ENCODE assay signal across 7 cellular contexts in the genomic region with DNA sequence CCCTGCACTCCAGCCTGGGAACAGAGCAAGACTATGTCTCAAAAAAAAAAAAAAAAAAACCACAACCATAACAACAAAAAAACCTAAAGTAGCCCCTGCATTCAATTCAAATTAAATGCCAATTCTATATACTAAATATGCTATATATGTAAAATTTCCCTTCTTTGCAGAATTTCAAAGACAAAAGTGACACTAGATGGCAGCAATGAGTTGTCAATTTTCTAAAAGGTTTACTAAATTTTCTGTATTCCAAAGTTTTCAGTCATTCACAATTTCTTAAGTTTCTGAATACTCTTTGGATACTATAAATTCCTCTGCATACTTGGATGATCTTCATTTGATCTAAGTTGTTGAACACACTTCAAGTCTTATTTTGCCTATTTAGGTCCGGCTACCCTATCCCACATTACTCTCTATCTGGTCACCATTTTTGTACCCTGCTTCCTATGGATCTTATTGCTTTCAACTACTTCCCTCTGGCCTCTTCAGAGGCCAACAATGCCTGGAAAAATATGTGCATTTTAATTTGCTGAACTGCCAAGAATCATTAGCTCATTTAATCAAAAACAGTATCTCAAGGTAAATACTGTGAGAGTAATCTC. TPM values are rescaled to one million over a fixed set of nuclear protein-coding genes. Genes with fewer than 3 reads are reported as not detected.
DNase-seq lines count a peak whose midpoint lies in the region; TF ChIP-seq lines count a peak whose summit lies in the region.

No MANE protein-coding gene starts in this region.

- H3K27ac ChIP-seq in neural cell (ENCODE audit: low read length): no peak overlapping the region

- TF ChIP-seq EP300 in neural cell (conservative IDR thresholded peaks at IDR 0.05; ENCODE audit: poor library complexity, severe bottlenecking): no peak

- peaks cover 77% of the 10 kb centered on the region for H3K79me2 ChIP-seq in neural cell (replicated peaks; ENCODE audit: insufficient read depth, low read length)

- no peaks in the 10 kb centered on the region for H3F3A ChIP-seq in neural cell (ENCODE audit: insufficient read depth, low read length, poor library complexity, severe bottlenecking)

- H3K9me3 ChIP-seq in neural cell (ENCODE audit: low read length): no peaks in the 10 kb centered on the region

- TF ChIP-seq CTCF in neural cell (IDR thresholded peaks at IDR 0.05; ENCODE audit: poor library complexity, severe bottlenecking): peak; percentile 56

- H3K9me2 ChIP-seq in neural cell (ENCODE audit: insufficient read depth, low read length): no peaks in the 10 kb centered on the region

- DNase-seq in EL: peak; percentile 40
- peak; percentile 29 for DNase-seq in M059J (ENCODE audit: low read depth)
- peak; percentile 29 for DNase-seq in central memory CD4-positive, alpha-beta T cell
- DNase-seq in H4 (ENCODE audit: low spot score): no peak
- no peak for DNase-seq in NCI-H2107 (lab: John Stamatoyannopoulos, UW)
- DNase-seq in NCI-H774 (lab: John Stamatoyannopoulos, UW): no peak

- no peak overlapping the region for H3K4me2 ChIP-seq in neural cell (ENCODE audit: low read length)

- H3K9ac ChIP-seq in neural cell (ENCODE audit: low read length): no peak overlapping the region

- TF ChIP-seq RAD21 in neural cell (conservative IDR thresholded peaks at IDR 0.05): peak; percentile 45

- H3K36me3 ChIP-seq in neural cell (ENCODE audit: insufficient read depth, low read length): no peaks in the 10 kb centered on the region

- peaks cover 27% of the 10 kb centered on the region for H4K20me1 ChIP-seq in neural cell (ENCODE audit: insufficient read depth)

- no peaks in the 10 kb centered on the region for H3K27me3 ChIP-seq in neural cell (ENCODE audit: insufficient read depth, low read depth, low read length)

- no peak overlapping the region for H3K4me3 ChIP-seq in neural cell (ENCODE audit: low read length)

- no peak overlapping the region for H2AFZ ChIP-seq in neural cell (ENCODE audit: low read depth, low read length)

TF ChIP-seq in neural cell, 6 proteins besides CTCF, POLR2A, EP300 and RAD21:
- no peak for TF ChIP-seq POLR2AphosphoS5 (IDR thresholded peaks at IDR 0.05)
- TF ChIP-seq TAF1 (IDR thresholded peaks at IDR 0.05; ENCODE audit: low read depth): no peak
- TF ChIP-seq, protein P1, sequence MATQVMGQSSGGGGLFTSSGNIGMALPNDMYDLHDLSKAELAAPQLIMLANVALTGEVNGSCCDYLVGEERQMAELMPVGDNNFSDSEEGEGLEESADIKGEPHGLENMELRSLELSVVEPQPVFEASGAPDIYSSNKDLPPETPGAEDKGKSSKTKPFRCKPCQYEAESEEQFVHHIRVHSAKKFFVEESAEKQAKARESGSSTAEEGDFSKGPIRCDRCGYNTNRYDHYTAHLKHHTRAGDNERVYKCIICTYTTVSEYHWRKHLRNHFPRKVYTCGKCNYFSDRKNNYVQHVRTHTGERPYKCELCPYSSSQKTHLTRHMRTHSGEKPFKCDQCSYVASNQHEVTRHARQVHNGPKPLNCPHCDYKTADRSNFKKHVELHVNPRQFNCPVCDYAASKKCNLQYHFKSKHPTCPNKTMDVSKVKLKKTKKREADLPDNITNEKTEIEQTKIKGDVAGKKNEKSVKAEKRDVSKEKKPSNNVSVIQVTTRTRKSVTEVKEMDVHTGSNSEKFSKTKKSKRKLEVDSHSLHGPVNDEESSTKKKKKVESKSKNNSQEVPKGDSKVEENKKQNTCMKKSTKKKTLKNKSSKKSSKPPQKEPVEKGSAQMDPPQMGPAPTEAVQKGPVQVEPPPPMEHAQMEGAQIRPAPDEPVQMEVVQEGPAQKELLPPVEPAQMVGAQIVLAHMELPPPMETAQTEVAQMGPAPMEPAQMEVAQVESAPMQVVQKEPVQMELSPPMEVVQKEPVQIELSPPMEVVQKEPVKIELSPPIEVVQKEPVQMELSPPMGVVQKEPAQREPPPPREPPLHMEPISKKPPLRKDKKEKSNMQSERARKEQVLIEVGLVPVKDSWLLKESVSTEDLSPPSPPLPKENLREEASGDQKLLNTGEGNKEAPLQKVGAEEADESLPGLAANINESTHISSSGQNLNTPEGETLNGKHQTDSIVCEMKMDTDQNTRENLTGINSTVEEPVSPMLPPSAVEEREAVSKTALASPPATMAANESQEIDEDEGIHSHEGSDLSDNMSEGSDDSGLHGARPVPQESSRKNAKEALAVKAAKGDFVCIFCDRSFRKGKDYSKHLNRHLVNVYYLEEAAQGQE (IDR thresholded peaks at IDR 0.05; ENCODE audit: borderline replicate concordance): no peak
- no peak for TF ChIP-seq EZH2 (IDR thresholded peaks at IDR 0.05; ENCODE audit: borderline replicate concordance, insufficient read depth, low read length, poor library complexity, severe bottlenecking)
- TF ChIP-seq SMC3 (conservative IDR thresholded peaks at IDR 0.05; ENCODE audit: poor library complexity): no peak
- TF ChIP-seq MXI1 (conservative IDR thresholded peaks at IDR 0.05; ENCODE audit: poor library complexity, severe bottlenecking): no peak

RNA-seq across cellular contexts. Expression of a gene that starts 27.9 kb away (rescaled TPM):
- 821 and 1,019 TPM in 2 replicates for total RNA-seq in M059J (2014; rRNA removed; shearing (Covaris generic))
- 1,176 and 1,189 TPM in 2 replicates for polyA plus RNA-seq in neural cell
- 758 and 866 TPM in 2 replicates for polyA minus RNA-seq in neural cell
- 1,295 and 1,559 TPM in 2 replicates for total RNA-seq in H4 (2014; rRNA removed; shearing (Covaris generic))

RNA-seq across cellular contexts. Expression of a gene that starts 38.6 kb away (rescaled TPM):
- not detected in 2 replicates for total RNA-seq in M059J (2014; rRNA removed; shearing (Covaris generic))
- not detected in 2 replicates for polyA plus RNA-seq in neural cell
- not detected in 2 replicates for polyA minus RNA-seq in neural cell
- total RNA-seq in H4 (2014; rRNA removed; shearing (Covaris generic)): not detected in 2 replicates

Comparison
In these comparisons a context has a peak if more than half of its experiments do, and no peak if none do; other contexts are left out.
1. DNase-seq: peak in EL (single experiment), M059J (single experiment) and central memory CD4-positive, alpha-beta T cell (single experiment); none in H4 (single experiment), NCI-H2107 (single experiment) and NCI-H774 (single experiment).